Comparison of ENCODE assay signal across 8 cellular contexts in genomic region chr3:101687142-101687931, GRCh38. TPM values are rescaled to one million over a fixed set of nuclear protein-coding genes. Genes with fewer than 3 reads are reported as not detected.
DNase-seq lines count a peak whose midpoint lies in the region; TF ChIP-seq lines count a peak whose summit lies in the region.

No MANE protein-coding gene starts in this region.

- intact Hi-C loops in A673 (cut with micrococcal nuclease; ENCODE audit: unreplicated experiment) = no loop called here
- intact Hi-C loops in dorsolateral prefrontal cortex (cut with DNase I) = loop anchor here (5.0 kb wide), 5 partner anchors 40 to 850 kb away; partner anchors contain the start of genes NXPE3 (in 1 of the 2) and SENP7 (in 1 of the 2)

- peaks cover 21% of the 10 kb centered on the region for H3K4me1 ChIP-seq in A673 (ENCODE audit: insufficient read depth, low read length, poor library complexity, severe bottlenecking)
- peaks cover 0 to 27% of the 10 kb centered on the region in 2 donors for H3K4me1 ChIP-seq in muscle layer of duodenum (ENCODE audit: control insufficient read depth in 1 of 2, insufficient read depth in 2 of 2, low read length in 2 of 2)

- H3K36me3 ChIP-seq in A673 (ENCODE audit: insufficient read depth, low read length, poor library complexity, severe bottlenecking) (peaks cover 37% of the 10 kb centered on the region), muscle layer of duodenum (ENCODE audit: control insufficient read depth in 1 of 2, insufficient read depth in 2 of 2, low read length in 2 of 2) (peaks cover 21 to 26% of the 10 kb centered on the region in 2 donors)

- no peak for TF ChIP-seq CTCF in A673 (conservative IDR thresholded peaks at IDR 0.05; ENCODE audit: low read depth, low read length)
- no peak for TF ChIP-seq CTCF in LNCaP clone FGC (IDR thresholded peaks at IDR 0.05; ENCODE audit: control insufficient read depth, extremely low read depth, insufficient read depth)
- no peak for TF ChIP-seq CTCF in dorsolateral prefrontal cortex (IDR thresholded peaks at IDR 0.05 in 54 of 56, conservative IDR thresholded peaks at IDR 0.05 in 2 of 56; ENCODE audit: low read depth in 1 of 56, partially characterized antibody in 56 of 56)

- BruUV-seq in A673 (replicated peaks; lab: Mats Ljungman, UMichigan) = TSS peak; percentile 88

- H3K27me3 ChIP-seq in A673 (replicated peaks; ENCODE audit: insufficient read depth, low read depth, low read length, poor library complexity) (no peaks in the 10 kb centered on the region), dorsolateral prefrontal cortex (no peaks in the 10 kb centered on the region), muscle layer of duodenum (ENCODE audit: low read depth, low read length) (no peaks in the 10 kb centered on the region)

- peak overlapping the region; percentile 75 for H3K4me3 ChIP-seq in A673 (ENCODE audit: low read depth, low read length, poor library complexity, severe bottlenecking)
- peak overlapping the region; percentile 100 for H3K4me3 ChIP-seq in LNCaP clone FGC (ENCODE audit: low read depth, low read length)
- H3K4me3 ChIP-seq in dorsolateral prefrontal cortex = peak overlapping the region; percentile 54 to 95 (median 80)
- peak overlapping the region; percentile 72 to 96 for H3K4me3 ChIP-seq in muscle layer of duodenum (ENCODE audit: low read depth in 1 of 2, low read length in 2 of 2)

- CTCF ChIA-PET in A673 (lab: Charles Lee) = no interaction called here

- POLR2A ChIA-PET in A673 (lab: Charles Lee; ENCODE audit: low non-redundant PET) = interaction anchor here (0.6 kb wide), 1 partner anchor 17 kb away, joined by 3 read pairs; no protein-coding TSS in a partner anchor

- no peaks in the 10 kb centered on the region for H3K9me3 ChIP-seq in A673 (ENCODE audit: low read depth, low read length, poor library complexity, severe bottlenecking)
- no peaks in the 10 kb centered on the region for H3K9me3 ChIP-seq in muscle layer of duodenum (ENCODE audit: control insufficient read depth in 1 of 2, low read length in 2 of 2)

- DNase-seq in A673 (ENCODE audit: low spot score) (peak; percentile 51), LNCaP clone FGC (ENCODE audit: low read depth) (no peak), dorsolateral prefrontal cortex (peak in 3 of 10 donors; percentile 9 to 55 (median 30)), NCI-H1105 (lab: John Stamatoyannopoulos, UW) (no peak), NCI-H187 (lab: John Stamatoyannopoulos, UW) (no peak), NCI-H2081 treated with DMSO at 0.1 percent for 48 hours (lab: John Stamatoyannopoulos, UW) (no peak)
- DNase-seq in NK-92 treated with Interleukin-12 subunit alpha and Interleukin-12 subunit beta, amount 100 ng/mL, for 24 hours (lab: John Stamatoyannopoulos, UW) = no peak

- peak overlapping the region; percentile 94 for H3K27ac ChIP-seq in A673 (ENCODE audit: low read depth, low read length, poor library complexity, severe bottlenecking)
- peak overlapping the region; percentile 56 to 98 (median 93) for H3K27ac ChIP-seq in dorsolateral prefrontal cortex
- H3K27ac ChIP-seq in muscle layer of duodenum (ENCODE audit: low read length) = peak overlapping the region; percentile 99

RNA-seq across cellular contexts. Expression of gene RPL24, which starts 0.8 kb away (rescaled TPM):
- total RNA-seq in A673 (2021) = 1,099 and 1,147 TPM in 2 replicates
- 100 to 1,000 TPM; 322 to 575 (median 443) TPM for total RNA-seq in dorsolateral prefrontal cortex

RNA-seq across cellular contexts. Expression of gene ZBTB11, which starts 10.4 kb away (rescaled TPM):
- total RNA-seq in A673 (2021) (21.7 and 22.4 TPM in 2 replicates), dorsolateral prefrontal cortex (10 to 100 TPM; 19.8 to 44.1 (median 29.6) TPM)

RNA-seq across cellular contexts. Expression of gene CEP97, which starts 37.1 kb away (rescaled TPM):
- total RNA-seq in A673 (2021) (19.7 and 23.8 TPM in 2 replicates), dorsolateral prefrontal cortex (10 to 100 TPM; 19.1 to 55.5 (median 35.0) TPM)
